3 cellular contexts compared by ENCODE assay signal in genomic region chr19:10881403-10882107, GRCh38.
TF ChIP-seq lines count a peak whose summit lies in the region.

No MANE protein-coding gene starts in this region.

TF ChIP-seq in SK-N-SH, 30 proteins besides CTCF, POLR2A, EP300 and RAD21:
- TF ChIP-seq TAF1 (IDR thresholded peaks at IDR 0.05; ENCODE audit: borderline replicate concordance, low read depth, low read length) (no peak), PBX3 (IDR thresholded peaks at IDR 0.05) (no peak), RCOR1 (IDR thresholded peaks at IDR 0.05; ENCODE audit: low read length) (no peak), CHD2 (IDR thresholded peaks at IDR 0.05; ENCODE audit: low read length, partially characterized antibody) (no peak), MEF2A (IDR thresholded peaks at IDR 0.05; ENCODE audit: borderline replicate concordance, low read depth) (no peak), FOXM1 (IDR thresholded peaks at IDR 0.05; ENCODE audit: low read depth) (no peak), ELF1 (IDR thresholded peaks at IDR 0.05) (no peak), TEAD4 (IDR thresholded peaks at IDR 0.05; ENCODE audit: borderline replicate concordance, insufficient read depth) (no peak), USF1 (IDR thresholded peaks at IDR 0.05; ENCODE audit: borderline replicate concordance, low read depth) (no peak), USF2 (IDR thresholded peaks at IDR 0.05; ENCODE audit: borderline replicate concordance, low read depth, low read length) (no peak), ZBTB33 (IDR thresholded peaks at IDR 0.05; ENCODE audit: borderline replicate concordance, low read depth) (no peak), MXI1 (IDR thresholded peaks at IDR 0.05; ENCODE audit: low read depth, low read length) (no peak), MAX (IDR thresholded peaks at IDR 0.05; ENCODE audit: low read depth) (no peak), GATA2 (CRISPR knock-in tag; IDR thresholded peaks at IDR 0.05) (no peak), YY1 (IDR thresholded peaks at IDR 0.05; ENCODE audit: low read depth) (no peak), POLR2AphosphoS5 (IDR thresholded peaks at IDR 0.05; ENCODE audit: low read depth, low read length) (no peak)

TF ChIP-seq in SK-N-SH treated with all-trans-retinoic acid at 6 μM for 48 hours, 23 proteins besides CTCF, POLR2A, EP300 and RAD21 (continues in another document):
- TF ChIP-seq BACH2 (CRISPR knock-in tag; IDR thresholded peaks at IDR 0.05; ENCODE audit: borderline replicate concordance) (no peak), RARB (CRISPR knock-in tag; IDR thresholded peaks at IDR 0.05) (no peak), ZNF8 (CRISPR knock-in tag; IDR thresholded peaks at IDR 0.05) (no peak), ESRRG (CRISPR knock-in tag; IDR thresholded peaks at IDR 0.05) (no peak), GLIS3 (CRISPR knock-in tag; IDR thresholded peaks at IDR 0.05) (no peak), CREB5 (CRISPR knock-in tag; IDR thresholded peaks at IDR 0.05; ENCODE audit: low read depth) (no peak), SNAI2 (CRISPR knock-in tag; IDR thresholded peaks at IDR 0.05) (no peak), TSHZ2 (CRISPR knock-in tag; IDR thresholded peaks at IDR 0.05) (no peak), PATZ1 (CRISPR knock-in tag; IDR thresholded peaks at IDR 0.05; ENCODE audit: borderline replicate concordance) (no peak), ZFP3 (CRISPR knock-in tag; IDR thresholded peaks at IDR 0.05) (no peak), TCF4 (CRISPR knock-in tag; IDR thresholded peaks at IDR 0.05; ENCODE audit: borderline replicate concordance) (no peak), PPARA (CRISPR knock-in tag; IDR thresholded peaks at IDR 0.05; ENCODE audit: borderline replicate concordance) (no peak), POU6F1 (CRISPR knock-in tag; IDR thresholded peaks at IDR 0.05; ENCODE audit: borderline replicate concordance, low read depth) (no peak), ARNTL (CRISPR knock-in tag; IDR thresholded peaks at IDR 0.05; ENCODE audit: borderline replicate concordance, low read depth) (no peak), CSDC2 (CRISPR knock-in tag; IDR thresholded peaks at IDR 0.05) (no peak), TOX (CRISPR knock-in tag; IDR thresholded peaks at IDR 0.05; ENCODE audit: borderline replicate concordance) (no peak)

TF ChIP-seq in K562, 482 proteins besides CTCF, POLR2A, EP300 and RAD21:
- no peak for TF ChIP-seq FOS (IDR thresholded peaks at IDR 0.05; ENCODE audit: extremely low read depth, insufficient read length)
- TF ChIP-seq PRPF4 (IDR thresholded peaks at IDR 0.05; ENCODE audit: insufficient read depth, low read depth, low read length, poor library complexity, severe bottlenecking): no peak
- 0 out of 2 replicates have a peak, but pooled peaks have one; percentile 22 for TF ChIP-seq ZNF282 (CRISPR knock-in tag; IDR thresholded peaks at IDR 0.05)
- peak; percentile 62; the same call in 1 of the 2 replicates for TF ChIP-seq ESRRA (IDR thresholded peaks at IDR 0.05; ENCODE audit: borderline replicate concordance, low read depth)
- no peak for TF ChIP-seq DNMT1 (IDR thresholded peaks at IDR 0.05)
- TF ChIP-seq RBM17 (IDR thresholded peaks at IDR 0.05; ENCODE audit: borderline replicate concordance, low read depth, low read length): no peak
- TF ChIP-seq PRMT5 (CRISPR knock-in tag; IDR thresholded peaks at IDR 0.05): no peak
- TF ChIP-seq SMAD1 (IDR thresholded peaks at IDR 0.05; ENCODE audit: low read depth, low read length, partially characterized antibody): no peak
- TF ChIP-seq RBM39 (optimal IDR thresholded peaks at IDR 0.05; ENCODE audit: low read depth, low read length): no peak
- no peak for TF ChIP-seq HES1 (IDR thresholded peaks at IDR 0.05; ENCODE audit: low read depth)
- peak; percentile 25 to 41; a peak in 2 of 4 replicates for TF ChIP-seq NRF1 (conservative IDR thresholded peaks at IDR 0.05 in 1 of 2, IDR thresholded peaks at IDR 0.05 in 1 of 2)
- TF ChIP-seq PTBP1 (IDR thresholded peaks at IDR 0.05; ENCODE audit: low read depth, low read length): no peak
- no peak for TF ChIP-seq HDAC8 (tag; IDR thresholded peaks at IDR 0.05)
- no peak for TF ChIP-seq ARID4B (CRISPR knock-in tag; IDR thresholded peaks at IDR 0.05)
- TF ChIP-seq NR2C1 (IDR thresholded peaks at IDR 0.05): peak; percentile 66
- TF ChIP-seq NR2C1 (tag; IDR thresholded peaks at IDR 0.05): peak; percentile 29; the same call in 1 of the 2 replicates
- TF ChIP-seq MEF2D (tag; conservative IDR thresholded peaks at IDR 0.05; ENCODE audit: low read depth): no peak
- no peak for TF ChIP-seq TAF15 (IDR thresholded peaks at IDR 0.05; ENCODE audit: low read depth, low read length)
- TF ChIP-seq BDP1 (IDR thresholded peaks at IDR 0.05; ENCODE audit: insufficient read depth, insufficient read length): no peak
- no peak for TF ChIP-seq PATZ1 (CRISPR knock-in tag; IDR thresholded peaks at IDR 0.05; ENCODE audit: borderline replicate concordance)
- TF ChIP-seq ZBTB11 (CRISPR knock-in tag; IDR thresholded peaks at IDR 0.05): no peak
- no peak for TF ChIP-seq ZNF41 (CRISPR knock-in tag; conservative IDR thresholded peaks at IDR 0.05)
- TF ChIP-seq ZNF551 (CRISPR knock-in tag; IDR thresholded peaks at IDR 0.05): no peak
- TF ChIP-seq ZBTB7A (IDR thresholded peaks at IDR 0.05; ENCODE audit: borderline replicate concordance, control insufficient read depth, low read depth, low read length): peak; percentile 62; the same call in 1 of the 2 replicates
- TF ChIP-seq CHD2 (IDR thresholded peaks at IDR 0.05; ENCODE audit: low read depth, low read length): no peak
- no peak for TF ChIP-seq ID3 (CRISPR knock-in tag; IDR thresholded peaks at IDR 0.05)
- no peak for TF ChIP-seq ID3 (tag; IDR thresholded peaks at IDR 0.05)
- TF ChIP-seq CBFB (CRISPR knock-in tag; IDR thresholded peaks at IDR 0.05): no peak
- TF ChIP-seq RFX7 (CRISPR knock-in tag; IDR thresholded peaks at IDR 0.05): no peak
- no peak for TF ChIP-seq RBM15 (IDR thresholded peaks at IDR 0.05; ENCODE audit: insufficient read depth, low read length)
- TF ChIP-seq ZNF668 (CRISPR knock-in tag; IDR thresholded peaks at IDR 0.05): no peak
- TF ChIP-seq ATF3 (IDR thresholded peaks at IDR 0.05): no peak
- TF ChIP-seq ATF3 (CRISPR knock-in tag; conservative IDR thresholded peaks at IDR 0.05): no peak
- TF ChIP-seq RFX5 (IDR thresholded peaks at IDR 0.05; ENCODE audit: low read depth, low read length): no peak
- no peak for TF ChIP-seq POLR2AphosphoS5 (IDR thresholded peaks at IDR 0.05; ENCODE audit: control insufficient read depth, insufficient read depth, low read depth, low read length)
- no peak for TF ChIP-seq CCAR2 (IDR thresholded peaks at IDR 0.05; ENCODE audit: low read depth, low read length)
- TF ChIP-seq CHD1 (IDR thresholded peaks at IDR 0.05; ENCODE audit: low read length): no peak
- no peak for TF ChIP-seq BRF2 (IDR thresholded peaks at IDR 0.05; ENCODE audit: borderline replicate concordance, insufficient read depth, insufficient read length)
- no peak for TF ChIP-seq ZNF253 (CRISPR knock-in tag; conservative IDR thresholded peaks at IDR 0.05)
- TF ChIP-seq DPF2 (IDR thresholded peaks at IDR 0.05): 0 out of 2 replicates have a peak, but pooled peaks have one; percentile 18
- no peak for TF ChIP-seq SMARCA4 (IDR thresholded peaks at IDR 0.05)
- no peak for TF ChIP-seq SMAD3 (CRISPR knock-in tag; conservative IDR thresholded peaks at IDR 0.05)
- TF ChIP-seq TEAD1 (CRISPR knock-in tag; IDR thresholded peaks at IDR 0.05): no peak
- no peak for TF ChIP-seq POLR3G (IDR thresholded peaks at IDR 0.05; ENCODE audit: extremely low read depth, insufficient read length, insufficient replicate concordance)
- no peak for TF ChIP-seq HNRNPH1 (optimal IDR thresholded peaks at IDR 0.05; ENCODE audit: low read depth, low read length)
